14 cellular contexts compared by ENCODE assay signal in genomic region chr18:45254683-45255082, GRCh38.
DNase-seq lines count a peak whose midpoint lies in the region; ATAC-seq and TF ChIP-seq lines count a peak whose summit lies in the region.
"Had no signal": no experiment of that assay in that cellular context is flagged by ENCODE, and none has a peak within 500 bp of the region (broad histone marks: within the 10 kb centered on the region; RNA-seq: fewer than 3 reads in every experiment).

No MANE protein-coding gene starts in this region.

- no peak for TF ChIP-seq EP300 in esophagus muscularis mucosa (IDR thresholded peaks at IDR 0.05)

- H3K4me3 ChIP-seq in HFF-Myc (replicated peaks; ENCODE audit: low read depth, low read length) (no peak overlapping the region), esophagus muscularis mucosa (no peak overlapping the region), lung (no peak overlapping the region)
- H3K4me3 ChIP-seq: BLaER1 treated with 17β-estradiol and CSF1 and Interleukin-3, amounts not matched to agents 10 nM and 100 nM had no signal

- no peak for TF ChIP-seq POLR2A in esophagus muscularis mucosa (IDR thresholded peaks at IDR 0.05; ENCODE audit: low read depth)

- peaks cover 30 to 68% (median 64%) of the 10 kb centered on the region in 4 donors for H3K4me1 ChIP-seq in esophagus muscularis mucosa
- H3K4me1 ChIP-seq in lung (ENCODE audit: control insufficient read depth in 2 of 2, insufficient read depth in 2 of 2, low read length in 2 of 2): peaks cover 4 to 9% of the 10 kb centered on the region in 2 donors

- WGBS in esophagus muscularis mucosa: 78% methylated on average over 7 of the region's 7 CpGs
- WGBS in lung, 2 donors: 78 to 80% methylated on average over 7 of the region's 7 CpGs

- H3K9me3 ChIP-seq in esophagus muscularis mucosa (no peaks in the 10 kb centered on the region), lung (ENCODE audit: control insufficient read depth in 2 of 2, insufficient read depth in 1 of 2, low read length in 1 of 2) (no peaks in the 10 kb centered on the region)
- H3K9me3 ChIP-seq: BLaER1 treated with 17β-estradiol and CSF1 and Interleukin-3, amounts not matched to agents 10 nM and 100 nM had no signal

- ATAC-seq in lung (ENCODE audit: insufficient read depth, low FRiP score) (no peak), GM19452 (IDR thresholded peaks at IDR 0.05; ENCODE audit: unreplicated experiment) (no peak)

- H3K36me3 ChIP-seq in esophagus muscularis mucosa: no peaks in the 10 kb centered on the region
- H3K36me3 ChIP-seq in lung (ENCODE audit: control insufficient read depth in 2 of 2, insufficient read depth in 2 of 2, low read length in 2 of 2): no peaks in the 10 kb centered on the region
- H3K36me3 ChIP-seq: BLaER1 treated with 17β-estradiol and CSF1 and Interleukin-3, amounts not matched to agents 10 nM and 100 nM had no signal

- intact Hi-C loops in esophagus muscularis mucosa (cut with DNase I): loop anchor here (10.0 kb wide), 1 partner anchor 570 kb away; the partner anchor contains the start of gene SETBP1

- H3K27ac ChIP-seq in esophagus muscularis mucosa (replicated peaks in 1 of 4) (peak overlapping the region; percentile 46 to 66 (median 54)), lung (ENCODE audit: low read depth in 1 of 2, low read length in 1 of 2) (peak overlapping the region in 1 of 2 donors; percentile 55)
- H3K27ac ChIP-seq: BLaER1 treated with 17β-estradiol and CSF1 and Interleukin-3, amounts not matched to agents 10 nM and 100 nM had no signal

- H3K27me3 ChIP-seq in esophagus muscularis mucosa: no peaks in the 10 kb centered on the region
- H3K27me3 ChIP-seq in lung (ENCODE audit: control insufficient read depth, insufficient read depth): no peaks in the 10 kb centered on the region
- H3K27me3 ChIP-seq: BLaER1 treated with 17β-estradiol and CSF1 and Interleukin-3, amounts not matched to agents 10 nM and 100 nM had no signal

- DNase-seq in HFF-Myc (ENCODE audit: extremely low read depth, low read depth) (peak; percentile 31), esophagus muscularis mucosa (ENCODE audit: extremely low spot score) (no peak), lung (ENCODE audit: low spot score) (peak; percentile 45), stromal cell of bone marrow (ENCODE audit: low read depth) (peak; percentile 64), NCI-H2081 treated with DMSO at 0.1 percent for 48 hours (lab: John Stamatoyannopoulos, UW) (no peak), COR-L47 (lab: John Stamatoyannopoulos, UW) (no peak), NCI-H128 (lab: John Stamatoyannopoulos, UW; ENCODE audit: unreplicated experiment) (no peak)
- DNase-seq: activated naive CD4-positive, alpha-beta T cell treated with anti-CD3 and anti-CD28 coated beads, Interleukin-2, amount 10 ng/mL, durations not matched to agents 7 days and 5 days; NCI-H1105; NCI-H526; occipital lobe; stimulated activated CD4-positive, alpha-beta T cell treated with anti-CD3 and anti-CD28 coated beads, Interleukin-1b, Interleukin-23, amount 100 ng/mL, for 48 hours had no signal

- no peak for TF ChIP-seq CTCF in HFF-Myc (IDR thresholded peaks at IDR 0.05; ENCODE audit: low read depth, low read length, missing control alignments)
- no peak for TF ChIP-seq CTCF in esophagus muscularis mucosa (IDR thresholded peaks at IDR 0.05)
- TF ChIP-seq CTCF in lung (IDR thresholded peaks at IDR 0.05; ENCODE audit: control extremely low read depth, extremely low read depth): no peak

Comparison
In these comparisons a context has a peak if more than half of its experiments do, and no peak if none do; other contexts are left out.
1. DNase-seq: peak in HFF-Myc (single experiment), lung (single experiment) and stromal cell of bone marrow (single experiment); none in esophagus muscularis mucosa (single experiment), NCI-H2081 treated with DMSO at 0.1 percent for 48 hours (single experiment), COR-L47 (single experiment) and NCI-H128 (single experiment).